In the genomic region with DNA sequence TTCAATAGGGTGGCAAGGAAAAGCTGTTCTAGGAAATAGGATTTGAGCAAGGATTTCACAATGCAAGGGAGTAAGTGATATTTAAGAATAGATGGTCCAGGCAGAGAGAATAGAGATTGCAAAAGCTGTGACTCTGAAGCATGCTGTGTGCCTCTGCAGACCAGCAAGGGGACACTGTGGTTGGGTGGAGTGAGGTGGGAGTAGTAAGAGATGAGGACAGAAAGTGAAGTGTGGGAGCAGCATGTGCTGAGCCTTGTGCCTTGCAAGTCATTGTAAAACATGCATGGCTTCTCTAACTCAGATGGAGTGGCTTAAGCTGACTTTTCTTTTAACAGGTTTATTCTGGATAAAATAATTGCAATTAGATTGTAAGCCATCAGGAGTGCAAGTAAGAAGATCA, we compare ENCODE assay signal across 34 cellular contexts.
"Had no signal": no experiment of that assay in that cellular context is flagged by ENCODE, and none has a peak within 500 bp of the region (broad histone marks: within the 10 kb centered on the region; RNA-seq: fewer than 3 reads in every experiment).

No MANE protein-coding gene starts in this region.

- H3K27ac ChIP-seq: KMS-11 had no signal

- H3K4me3 ChIP-seq: MG63 had no signal

- H3K36me3 ChIP-seq: MG63 had no signal

- H3K27me3 ChIP-seq: MG63 had no signal

- DNase-seq: Karpas-422, Kasumi-1, MG63, MM.1S, MV-4-11, NCI-H1048, NCI-H1092, NCI-H1105, NCI-H1105 treated with DMSO at 0.1 percent for 48 hours, NCI-H1417, NCI-H1417 treated with DMSO at 0.1 percent for 48 hours, NCI-H1436, NCI-H1436 treated with DMSO at 0.1 percent for 48 hours, NCI-H146, NCI-H1694, NCI-H1694 treated with DMSO at 0.1 percent for 48 hours, NCI-H187, NCI-H187 treated with DMSO at 0.1 percent for 48 hours, NCI-H1930, NCI-H2029, NCI-H2029 treated with DMSO at 0.1 percent for 48 hours, NCI-H2081, NCI-H2081 treated with DMSO at 0.1 percent for 48 hours, NCI-H2107, NCI-H2171, NCI-H2171 treated with DMSO at 0.1 percent for 48 hours, NCI-H2227 treated with DMSO at 0.1 percent for 48 hours, NCI-H226, NCI-H345, NCI-H446, NCI-H446 treated with DMSO at 0.1 percent for 48 hours, NCI-H510A, NCI-H510A treated with DMSO at 0.1 percent for 48 hours had no signal

- H3K9me3 ChIP-seq: MG63 had no signal
